Comparison of ENCODE assay signal across 1 cellular context in genomic region chr1:7993593-7994479, GRCh38.
TF ChIP-seq lines count a peak whose summit lies in the region.

No MANE protein-coding gene starts in this region.

TF ChIP-seq in WTC11, 78 proteins besides CTCF, POLR2A, EP300 and RAD21 (continued from another document):
- no peak for TF ChIP-seq HMGXB4 (CRISPR knock-in tag; IDR thresholded peaks at IDR 0.05)
- no peak for TF ChIP-seq ZNF219 (CRISPR knock-in tag; IDR thresholded peaks at IDR 0.05; ENCODE audit: borderline replicate concordance)
